Comparison of ENCODE assay signal across 7 cellular contexts in the genomic region with DNA sequence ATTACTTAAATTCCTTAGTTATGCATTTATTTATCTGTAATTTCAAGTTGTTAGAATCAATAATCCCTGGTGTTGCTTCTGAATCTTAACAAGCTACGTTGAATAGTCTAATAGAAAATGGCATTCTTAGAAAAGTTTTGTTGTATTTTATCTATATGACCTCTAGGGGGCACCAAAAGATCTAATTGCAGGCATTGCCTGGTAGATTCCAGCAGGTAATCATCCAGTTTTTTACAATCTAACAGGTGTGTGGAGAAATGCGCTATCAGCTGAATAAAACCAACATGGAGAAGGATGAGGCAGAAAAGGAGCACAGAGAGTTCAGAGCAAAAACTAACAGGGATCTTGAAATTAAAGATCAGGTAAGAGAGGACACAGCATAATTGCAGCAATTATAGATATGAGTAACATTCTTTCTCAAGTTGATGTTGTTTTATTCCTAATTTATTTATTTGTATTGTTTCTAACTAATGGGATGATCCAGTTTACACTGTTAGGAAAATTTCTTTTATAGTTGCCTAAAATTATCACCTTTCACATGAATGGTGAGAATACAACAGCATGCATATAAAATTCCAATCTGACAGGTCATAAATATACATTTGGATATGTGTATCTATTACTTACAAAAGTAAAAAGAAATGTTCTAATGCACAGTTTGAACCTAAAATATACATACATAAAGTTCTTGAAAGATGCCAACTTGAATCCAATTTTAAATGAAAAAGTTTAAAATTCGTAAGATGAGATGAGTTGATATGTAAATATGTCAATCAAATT.
DNase-seq lines count a peak whose midpoint lies in the region; ATAC-seq and TF ChIP-seq lines count a peak whose summit lies in the region.

No MANE protein-coding gene starts in this region.

- no peaks in the 10 kb centered on the region for H3K27me3 ChIP-seq in adrenal gland

- no peaks in the 10 kb centered on the region for H3K4me1 ChIP-seq in adrenal gland (replicated peaks in 1 of 2)

- no peak for TF ChIP-seq POLR2A in adrenal gland (IDR thresholded peaks at IDR 0.05)

- no peaks in the 10 kb centered on the region for H3K27me3 Mint-ChIP-seq in type B pancreatic cell

- no peaks in the 10 kb centered on the region for H3K9me3 Mint-ChIP-seq in type B pancreatic cell

- H3K4me1 Mint-ChIP-seq in type B pancreatic cell (ENCODE audit: unreplicated experiment), result peaks cover 4% of the 10 kb centered on the region

- WGBS in adrenal gland, 4 donors, result 45 to 57% (median 47%) methylated on average over 3 of the region's 3 CpGs

- H3K9me3 ChIP-seq in adrenal gland (replicated peaks in 1 of 3), result no peaks in the 10 kb centered on the region

- TF ChIP-seq CTCF in GM10266 (IDR thresholded peaks at IDR 0.05; ENCODE audit: control insufficient read depth, insufficient read depth, low read depth, missing control alignments) (peak; percentile 32), adrenal gland (IDR thresholded peaks at IDR 0.05) (peak; percentile 43 to 87 (median 64)), type B pancreatic cell (conservative IDR thresholded peaks at IDR 0.05) (peak; percentile 88)

- no peak overlapping the region for H3K27ac Mint-ChIP-seq in type B pancreatic cell

- H3K4me3 Mint-ChIP-seq in type B pancreatic cell, result no peak overlapping the region

- H3K36me3 Mint-ChIP-seq in type B pancreatic cell, result peaks cover 13% of the 10 kb centered on the region

- no peaks in the 10 kb centered on the region for H3K36me3 ChIP-seq in adrenal gland (replicated peaks in 1 of 2)

- DNase-seq in GM10266 (ENCODE audit: extremely low spot score) (peak; percentile 37), NCI-H2196 (lab: John Stamatoyannopoulos, UW; ENCODE audit: unreplicated experiment) (peak; percentile 39), adrenal gland (no peak), inferior parietal cortex (ENCODE audit: extremely low spot score) (peak; percentile 91), type B pancreatic cell (ENCODE audit: extremely low spot score, unreplicated experiment) (no peak)
- DNase-seq in stimulated activated CD4-positive, alpha-beta T cell treated with anti-CD3 and anti-CD28 coated beads, Interleukin-2, amount 100 ng/mL, for 48 hours, result no peak

- H3K27ac ChIP-seq in adrenal gland, result no peak overlapping the region

- peak; percentile 38 for ATAC-seq in HG03108 (IDR thresholded peaks at IDR 0.05; ENCODE audit: unreplicated experiment)

- no peak overlapping the region for H3K4me3 ChIP-seq in adrenal gland

- intact Hi-C loops in adrenal gland (cut with DNase I), result no loop called here

Comparison
In these comparisons a context has a peak if more than half of its experiments do, and no peak if none do; other contexts are left out.
1. DNase-seq: peak in GM10266 (single experiment), NCI-H2196 (single experiment) and inferior parietal cortex (single experiment); none in adrenal gland (0 of 7), type B pancreatic cell (single experiment) and stimulated activated CD4-positive, alpha-beta T cell treated with anti-CD3 and anti-CD28 coated beads, Interleukin-2, amount 100 ng/mL, for 48 hours (0 of 2).
2. CTCF ChIP-seq: peak in every context shown above with its lines; median percentile 88 in type B pancreatic cell; 64 in adrenal gland; 32 in GM10266.